Comparison of ENCODE assay signal across 25 cellular contexts in the genomic region with DNA sequence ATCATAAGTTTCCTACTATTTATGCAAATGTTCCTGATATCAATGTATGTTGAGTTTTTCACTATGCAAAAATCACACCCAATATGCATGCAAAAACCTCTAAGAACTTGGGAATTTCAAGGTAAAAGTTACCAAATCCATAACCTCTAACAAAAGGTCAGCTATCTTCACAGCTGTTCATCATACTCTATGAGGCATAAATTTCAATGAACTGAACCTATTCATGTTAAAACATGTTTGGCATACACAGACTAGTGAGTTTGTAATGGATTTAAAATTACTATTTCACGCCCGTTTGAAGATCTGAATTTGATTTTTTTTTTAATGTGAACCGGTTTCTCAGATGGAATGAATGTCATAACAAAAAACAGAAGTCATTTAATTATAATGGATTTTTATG.
DNase-seq lines count a peak whose midpoint lies in the region; ATAC-seq and TF ChIP-seq lines count a peak whose summit lies in the region.
"Had no signal": no experiment of that assay in that cellular context is flagged by ENCODE, and none has a peak within 500 bp of the region (broad histone marks: within the 10 kb centered on the region; RNA-seq: fewer than 3 reads in every experiment).

No MANE protein-coding gene starts in this region.

- no peak for ATAC-seq in naive thymus-derived CD8-positive, alpha-beta T cell
- ATAC-seq in HG03571 (IDR thresholded peaks at IDR 0.05; ENCODE audit: unreplicated experiment), result no peak
- ATAC-seq: gastroesophageal sphincter, left ventricle myocardium superior, mucosa of descending colon, right lobe of liver had no signal

- H3K27ac ChIP-seq in Karpas-422 (ENCODE audit: low read length) (peak overlapping the region; percentile 51), testis (no peak overlapping the region)
- H3K27ac ChIP-seq: colonic mucosa, gastroesophageal sphincter, right lobe of liver, VCaP had no signal

- H3K4me2 ChIP-seq in Karpas-422 (ENCODE audit: low read depth, low read length, poor library complexity, severe bottlenecking), result no peak overlapping the region

- no peaks in the 10 kb centered on the region for H3K9me2 ChIP-seq in Karpas-422 (replicated peaks; ENCODE audit: insufficient read depth, low read length)

- H3K9me3 ChIP-seq in Karpas-422 (ENCODE audit: low read length), result no peaks in the 10 kb centered on the region
- H3K9me3 ChIP-seq in testis, result no peaks in the 10 kb centered on the region
- H3K9me3 ChIP-seq: Caco-2, colonic mucosa, gastroesophageal sphincter, mucosa of descending colon, right lobe of liver, tibial nerve had no signal

- H2AFZ ChIP-seq in Karpas-422 (ENCODE audit: low read length), result no peak overlapping the region

- POLR2A ChIA-PET in naive thymus-derived CD8-positive, alpha-beta T cell (lab: Charles Lee), result no interaction called here

- peaks cover 7% of the 10 kb centered on the region for H3K4me1 Mint-ChIP-seq in activated T-cell treated with anti-CD3 and anti-CD28 coated beads, Interleukin-2, amount 50 U/mL, for 24 hours (ENCODE audit: low read depth)
- H3K4me1 Mint-ChIP-seq in brain (peaks cover 5% of the 10 kb centered on the region), Calu3 (ENCODE audit: low read depth, unreplicated experiment) (no peaks in the 10 kb centered on the region)
- H3K4me1 Mint-ChIP-seq in naive thymus-derived CD8-positive, alpha-beta T cell, result peaks cover 0 to 4% (median 0%) of the 10 kb centered on the region in 4 donors

- WGBS in testis, 2 donors, result 92 to 95% methylated on average over 3 of the region's 3 CpGs

- H3K27me3 ChIP-seq in Karpas-422 (ENCODE audit: low read length), result no peaks in the 10 kb centered on the region
- no peaks in the 10 kb centered on the region for H3K27me3 ChIP-seq in testis
- H3K27me3 ChIP-seq: colonic mucosa, gastroesophageal sphincter, right lobe of liver, tibial nerve had no signal

- H3K4me1 ChIP-seq in Karpas-422 (ENCODE audit: low read length) (peaks cover 33% of the 10 kb centered on the region), testis (no peaks in the 10 kb centered on the region)
- H3K4me1 ChIP-seq: Caco-2, colonic mucosa, right lobe of liver had no signal

- intact Hi-C loops in Calu3 (cut with micrococcal nuclease; ENCODE audit: unreplicated experiment) (no loop called here), testis (cut with DNase I; ENCODE audit: low total_unique reads) (no loop called here)

- H3K4me3 ChIP-seq in Karpas-422 (ENCODE audit: low read length) (no peak overlapping the region), testis (no peak overlapping the region)
- H3K4me3 ChIP-seq: colonic mucosa, gastroesophageal sphincter, mucosa of descending colon, right lobe of liver, tibial nerve had no signal

- 0 out of 2 replicates have a peak, but pooled peaks cover 8% of the 10 kb centered on the region for H3K79me2 ChIP-seq in Karpas-422 (ENCODE audit: low read length)

- H4K20me1 ChIP-seq in Karpas-422 (ENCODE audit: insufficient read depth, low read depth, low read length), result no peaks in the 10 kb centered on the region

- no peak overlapping the region for H3K9ac ChIP-seq in Karpas-422 (ENCODE audit: low read length)

- H3K4me3 Mint-ChIP-seq in activated T-cell treated with anti-CD3 and anti-CD28 coated beads, Interleukin-2, amount 50 U/mL, for 24 hours, result no peak overlapping the region
- H3K4me3 Mint-ChIP-seq in brain, result no peak overlapping the region
- H3K4me3 Mint-ChIP-seq in naive thymus-derived CD8-positive, alpha-beta T cell, result no peak overlapping the region
- no peak overlapping the region for H3K4me3 Mint-ChIP-seq in Calu3 (ENCODE audit: low read depth, unreplicated experiment)
- H3K4me3 Mint-ChIP-seq: activated CD4-positive, alpha-beta T cell treated with anti-CD3 and anti-CD28 coated beads, Interleukin-2, amount 10 ng/mL, durations not matched to agents 24 days and 14 days had no signal

- TF ChIP-seq CTCF in brain (conservative IDR thresholded peaks at IDR 0.05), result no peak
- no peak for TF ChIP-seq CTCF in Calu3 (IDR thresholded peaks at IDR 0.05; ENCODE audit: unreplicated experiment)
- TF ChIP-seq CTCF in testis (IDR thresholded peaks at IDR 0.05), result no peak

- CTCF ChIA-PET in Calu3 (lab: Charles Lee), result no interaction called here

- H3K36me3 ChIP-seq in Karpas-422 (ENCODE audit: insufficient read depth, low read length), result no peaks in the 10 kb centered on the region
- no peaks in the 10 kb centered on the region for H3K36me3 ChIP-seq in testis (ENCODE audit: low read depth, missing control alignments)
- H3K36me3 ChIP-seq: colonic mucosa, right lobe of liver had no signal

- peak overlapping the region; percentile 9 for H3K27ac Mint-ChIP-seq in activated T-cell treated with anti-CD3 and anti-CD28 coated beads, Interleukin-2, amount 50 U/mL, for 24 hours
- H3K27ac Mint-ChIP-seq in brain, result peak overlapping the region in 3 of 5 experiments; percentile 7 to 23 (median 14)
- H3K27ac Mint-ChIP-seq in naive thymus-derived CD8-positive, alpha-beta T cell, result peak overlapping the region in 6 of 10 donors; percentile 13 to 74 (median 36)
- no peak overlapping the region for H3K27ac Mint-ChIP-seq in Calu3 (ENCODE audit: unreplicated experiment)
- H3K27ac Mint-ChIP-seq: activated CD4-positive, alpha-beta T cell treated with anti-CD3 and anti-CD28 coated beads, Interleukin-2, amount 10 ng/mL, durations not matched to agents 24 days and 14 days; activated T-helper 2 cell treated with anti-CD3 and anti-CD28 coated beads, Interferon-gamma antibody, Interleukin-2, Interleukin-4, amounts not matched to agents 10 μg/mL and 5 μg/mL and 100 μg/mL, durations not matched to agents 14 hours and 24 hours and 36 hours had no signal

- no peaks in the 10 kb centered on the region for H3K9me3 Mint-ChIP-seq in activated T-cell treated with anti-CD3 and anti-CD28 coated beads, Interleukin-2, amount 50 U/mL, for 24 hours
- H3K9me3 Mint-ChIP-seq in brain (no peaks in the 10 kb centered on the region), Calu3 (ENCODE audit: low read depth, unreplicated experiment) (no peaks in the 10 kb centered on the region)
- no peaks in the 10 kb centered on the region for H3K9me3 Mint-ChIP-seq in naive thymus-derived CD8-positive, alpha-beta T cell
- H3K9me3 Mint-ChIP-seq: activated CD4-positive, alpha-beta T cell treated with anti-CD3 and anti-CD28 coated beads, Interleukin-2, amount 10 ng/mL, durations not matched to agents 24 days and 14 days; activated T-helper 2 cell treated with anti-CD3 and anti-CD28 coated beads, Interferon-gamma antibody, Interleukin-2, Interleukin-4, amounts not matched to agents 10 μg/mL and 5 μg/mL and 100 μg/mL, durations not matched to agents 14 hours and 24 hours and 36 hours had no signal

- no TSS peak for BruUV-seq in Calu3 (replicated peaks; lab: Mats Ljungman, UMichigan)

- H3K36me3 Mint-ChIP-seq in activated T-cell treated with anti-CD3 and anti-CD28 coated beads, Interleukin-2, amount 50 U/mL, for 24 hours (ENCODE audit: low read depth), result peaks cover 30% of the 10 kb centered on the region
- H3K36me3 Mint-ChIP-seq in brain (peaks cover 4% of the 10 kb centered on the region), Calu3 (ENCODE audit: insufficient read depth, unreplicated experiment) (no peaks in the 10 kb centered on the region)
- H3K36me3 Mint-ChIP-seq in naive thymus-derived CD8-positive, alpha-beta T cell, result peaks cover 0 to 45% (median 4%) of the 10 kb centered on the region in 3 donors

- no peaks in the 10 kb centered on the region for H3K27me3 Mint-ChIP-seq in activated T-cell treated with anti-CD3 and anti-CD28 coated beads, Interleukin-2, amount 50 U/mL, for 24 hours
- no peaks in the 10 kb centered on the region for H3K27me3 Mint-ChIP-seq in brain
- H3K27me3 Mint-ChIP-seq in naive thymus-derived CD8-positive, alpha-beta T cell, result no peaks in the 10 kb centered on the region
- H3K27me3 Mint-ChIP-seq in Calu3 (ENCODE audit: unreplicated experiment), result no peaks in the 10 kb centered on the region
- H3K27me3 Mint-ChIP-seq: activated CD4-positive, alpha-beta T cell treated with anti-CD3 and anti-CD28 coated beads, Interleukin-2, amount 10 ng/mL, durations not matched to agents 24 days and 14 days had no signal

- TF ChIP-seq POLR2A in testis (IDR thresholded peaks at IDR 0.05), result no peak

- DNase-seq in activated T-cell treated with anti-CD3 and anti-CD28 coated beads, Interleukin-2, amount 50 U/mL, for 24 hours, result no peak
- no peak for DNase-seq in activated T-cell treated with anti-CD3 and anti-CD28 coated beads, Interleukin-2, amount 50 U/mL, for 48 hours
- DNase-seq in Karpas-422 (no peak), Calu3 (no peak), testis (no peak)
- no peak for DNase-seq in naive thymus-derived CD8-positive, alpha-beta T cell
- DNase-seq: activated CD4-positive, alpha-beta T cell treated with anti-CD3 and anti-CD28 coated beads, Interleukin-2, amount 10 ng/mL, durations not matched to agents 24 days and 14 days; Caco-2; colonic mucosa; hypothalamus; left ventricle myocardium superior; mucosa of descending colon; NCI-H1092; NCI-H2029; NCI-H774; right lobe of liver; stimulated activated CD4-positive, alpha-beta T cell treated with anti-CD3 and anti-CD28 coated beads, Interleukin-12 subunit alpha, Interleukin-12 subunit beta, amount 100 ng/mL, for 4 hours; stimulated activated CD4-positive, alpha-beta T cell treated with anti-CD3 and anti-CD28 coated beads, Interleukin-4, amount 100 ng/mL, for 24 hours; stimulated activated naive CD4-positive, alpha-beta T cell treated with Interleukin-2 at 50 U/mL for 16 hours had no signal
